In the genomic region with DNA sequence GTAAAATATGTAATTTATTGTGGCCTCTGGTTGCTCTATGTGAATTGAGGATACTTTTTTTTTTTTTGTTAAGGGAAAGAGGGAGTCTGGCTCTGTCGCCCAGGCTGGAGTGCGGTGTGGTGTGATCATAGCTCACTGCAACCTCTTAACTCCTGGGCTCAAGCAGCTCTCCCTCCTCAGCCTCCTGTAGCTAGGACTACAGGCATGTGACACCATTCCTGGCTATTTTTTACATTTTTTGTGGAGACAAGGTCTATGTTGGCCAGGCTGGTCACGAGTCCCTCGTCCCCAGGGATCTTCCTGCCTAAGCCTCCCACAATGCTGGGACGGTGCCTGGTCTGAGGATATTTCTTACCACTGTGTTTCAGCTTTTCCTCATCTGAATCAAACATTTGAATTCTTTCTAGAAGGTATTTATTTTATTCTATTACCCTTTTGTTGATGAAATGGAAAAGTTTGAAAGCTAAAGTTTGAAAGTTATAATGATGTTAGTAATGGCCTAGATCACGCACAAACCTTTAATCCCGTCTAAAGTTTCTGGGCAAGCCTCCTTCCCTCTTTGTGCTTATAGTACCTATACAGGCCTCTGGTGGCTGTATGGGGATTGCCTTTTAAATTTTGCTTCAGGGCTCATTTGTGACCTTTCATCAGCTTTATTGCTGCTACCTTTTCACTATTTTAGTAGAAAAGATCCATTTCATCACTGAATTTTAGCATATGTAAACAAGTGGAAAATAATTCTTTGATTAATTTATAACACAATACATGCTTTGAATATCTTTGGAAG, we compare ENCODE assay signal across 8 cellular contexts. TPM values are rescaled to one million over a fixed set of nuclear protein-coding genes. Genes with fewer than 3 reads are reported as not detected.
DNase-seq lines count a peak whose midpoint lies in the region; ATAC-seq lines count a peak whose summit lies in the region.

No MANE protein-coding gene starts in this region.

- ATAC-seq in sciatic nerve (peak; percentile 45), HG03135 (IDR thresholded peaks at IDR 0.05; ENCODE audit: unreplicated experiment) (no peak), GM21526 (IDR thresholded peaks at IDR 0.05; ENCODE audit: low FRiP score, unreplicated experiment) (no peak)

- intact Hi-C loops in sciatic nerve (cut with DNase I) = no loop called here

- DNase-seq in NCI-H2227 (lab: John Stamatoyannopoulos, UW; ENCODE audit: unreplicated experiment) (peak; percentile 25), NCI-H2227 treated with DMSO at 0.1 percent for 48 hours (lab: John Stamatoyannopoulos, UW) (no peak), NAMALWA (ENCODE audit: low spot score) (peak; percentile 73), astrocyte of the hippocampus (ENCODE audit: low read depth, low spot score) (peak; percentile 62), sciatic nerve (ENCODE audit: low spot score) (peak; percentile 77)

- H3K4me3 ChIP-seq in iPS-11a (ENCODE audit: low read depth, low read length) = peak overlapping the region; percentile 86

RNA-seq across cellular contexts. Expression of a gene that starts 2.0 kb away (rescaled TPM):
- 92.8 TPM for total RNA-seq in sciatic nerve

RNA-seq across cellular contexts. Expression of a gene that starts 28.5 kb away (rescaled TPM):
- total RNA-seq in sciatic nerve = 3.9 TPM
